Comparison of ENCODE assay signal across 10 cellular contexts in the genomic region with DNA sequence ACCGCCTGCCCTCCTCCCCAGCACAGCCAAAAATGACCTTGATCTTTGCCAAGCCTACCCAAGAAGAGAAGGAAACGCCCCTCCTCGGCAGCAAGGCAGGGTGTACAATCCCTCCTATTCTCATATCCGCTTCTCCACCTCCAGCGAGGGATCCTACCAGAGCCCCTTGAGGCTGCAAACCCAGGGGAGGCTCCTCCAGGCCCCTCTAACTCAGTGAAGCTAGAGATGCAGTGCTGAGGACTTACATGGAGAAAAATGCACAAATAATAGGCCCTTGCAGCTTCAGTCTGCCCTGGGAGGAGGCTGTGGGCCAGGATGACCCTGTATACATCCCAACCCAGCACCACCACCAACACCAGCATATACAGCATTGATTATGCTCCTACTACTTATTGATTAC. TPM values are rescaled to one million over a fixed set of nuclear protein-coding genes. Genes with fewer than 3 reads are reported as not detected.
DNase-seq lines count a peak whose midpoint lies in the region; ATAC-seq lines count a peak whose summit lies in the region.
"Had no signal": no experiment of that assay in that cellular context is flagged by ENCODE, and none has a peak within 500 bp of the region (broad histone marks: within the 10 kb centered on the region; RNA-seq: fewer than 3 reads in every experiment).

No MANE protein-coding gene starts in this region.

- peak overlapping the region; percentile 76; the same call in 1 of the 2 replicates for H3K4me3 ChIP-seq in iPS-18c (ENCODE audit: insufficient read depth, low read depth, low read length)
- H3K4me3 ChIP-seq: SK-N-MC had no signal

- H3K27me3 Mint-ChIP-seq in T-helper 1 cell treated with Interleukin-12 subunit alpha and Interleukin-12 subunit beta and Interleukin-4 antibody, amounts not matched to agents 30 μg/mL and 1 μg/mL, for 36 hours (ENCODE audit: low read depth): no peaks in the 10 kb centered on the region
- no peaks in the 10 kb centered on the region for H3K27me3 Mint-ChIP-seq in activated naive CD8-positive, alpha-beta T cell
- peaks cover 0 to 1% of the 10 kb centered on the region in 2 donors for H3K27me3 Mint-ChIP-seq in stimulated activated naive B cell treated with anti-CD40 and anti-IgM and Interleukin-4, amounts not matched to agents 10 μg/mL and 1 μg/mL and 100 μg/mL, for 72 hours

- peak; percentile 0 to 12 for ATAC-seq in stimulated activated naive B cell treated with anti-CD40 and anti-IgM and Interleukin-4, amounts not matched to agents 10 μg/mL and 1 μg/mL and 100 μg/mL, for 72 hours (replicated peaks)
- no peak for ATAC-seq in HG02642 (IDR thresholded peaks at IDR 0.05; ENCODE audit: poor library complexity, unreplicated experiment)

- H3K27ac Mint-ChIP-seq in T-helper 1 cell treated with Interleukin-12 subunit alpha and Interleukin-12 subunit beta and Interleukin-4 antibody, amounts not matched to agents 30 μg/mL and 1 μg/mL, for 36 hours: peak overlapping the region; percentile 77
- peak overlapping the region; percentile 83 for H3K27ac Mint-ChIP-seq in activated naive CD8-positive, alpha-beta T cell
- peak overlapping the region; percentile 82 for H3K27ac Mint-ChIP-seq in stimulated activated naive B cell treated with anti-CD40 and anti-IgM and Interleukin-4, amounts not matched to agents 10 μg/mL and 1 μg/mL and 100 μg/mL, for 72 hours

- H3K9me3 Mint-ChIP-seq in T-helper 1 cell treated with Interleukin-12 subunit alpha and Interleukin-12 subunit beta and Interleukin-4 antibody, amounts not matched to agents 30 μg/mL and 1 μg/mL, for 36 hours: no peaks in the 10 kb centered on the region
- H3K9me3 Mint-ChIP-seq in activated naive CD8-positive, alpha-beta T cell (ENCODE audit: low read depth): no peaks in the 10 kb centered on the region
- H3K9me3 Mint-ChIP-seq in stimulated activated naive B cell treated with anti-CD40 and anti-IgM and Interleukin-4, amounts not matched to agents 10 μg/mL and 1 μg/mL and 100 μg/mL, for 72 hours: no peaks in the 10 kb centered on the region

- no peaks in the 10 kb centered on the region for H3K9me3 ChIP-seq in iPS-18c (ENCODE audit: control insufficient read depth, insufficient read depth, low read length)

- peaks cover 2% of the 10 kb centered on the region for H3K36me3 Mint-ChIP-seq in T-helper 1 cell treated with Interleukin-12 subunit alpha and Interleukin-12 subunit beta and Interleukin-4 antibody, amounts not matched to agents 30 μg/mL and 1 μg/mL, for 36 hours (ENCODE audit: low read depth)
- no peaks in the 10 kb centered on the region for H3K36me3 Mint-ChIP-seq in activated naive CD8-positive, alpha-beta T cell
- no peaks in the 10 kb centered on the region for H3K36me3 Mint-ChIP-seq in stimulated activated naive B cell treated with anti-CD40 and anti-IgM and Interleukin-4, amounts not matched to agents 10 μg/mL and 1 μg/mL and 100 μg/mL, for 72 hours

- peaks cover 13% of the 10 kb centered on the region for H3K4me1 Mint-ChIP-seq in T-helper 1 cell treated with Interleukin-12 subunit alpha and Interleukin-12 subunit beta and Interleukin-4 antibody, amounts not matched to agents 30 μg/mL and 1 μg/mL, for 36 hours (ENCODE audit: low read depth)
- peaks cover 20% of the 10 kb centered on the region for H3K4me1 Mint-ChIP-seq in activated naive CD8-positive, alpha-beta T cell (ENCODE audit: low read depth)
- H3K4me1 Mint-ChIP-seq in stimulated activated naive B cell treated with anti-CD40 and anti-IgM and Interleukin-4, amounts not matched to agents 10 μg/mL and 1 μg/mL and 100 μg/mL, for 72 hours: peaks cover 22 to 47% of the 10 kb centered on the region in 2 donors

- peak overlapping the region; percentile 72 for H3K4me3 Mint-ChIP-seq in T-helper 1 cell treated with Interleukin-12 subunit alpha and Interleukin-12 subunit beta and Interleukin-4 antibody, amounts not matched to agents 30 μg/mL and 1 μg/mL, for 36 hours
- peak overlapping the region; percentile 80 for H3K4me3 Mint-ChIP-seq in activated naive CD8-positive, alpha-beta T cell
- H3K4me3 Mint-ChIP-seq in stimulated activated naive B cell treated with anti-CD40 and anti-IgM and Interleukin-4, amounts not matched to agents 10 μg/mL and 1 μg/mL and 100 μg/mL, for 72 hours: peak overlapping the region; percentile 77 to 81

- DNase-seq in T-helper 1 cell (no peak), DMS153 treated with DMSO at 0.1 percent for 48 hours (lab: John Stamatoyannopoulos, UW; ENCODE audit: unreplicated experiment) (no peak), HT-29 (ENCODE audit: low spot score) (no peak)
- DNase-seq in stimulated activated naive B cell treated with anti-CD40 and anti-IgM and Interleukin-4, amounts not matched to agents 10 μg/mL and 1 μg/mL and 100 μg/mL, for 72 hours: no peak
- DNase-seq: NCI-H2171 treated with DMSO at 0.1 percent for 48 hours had no signal

RNA-seq across cellular contexts. Expression of a gene that starts 46.9 kb away (rescaled TPM):
- total RNA-seq in HT-29 (2014; rRNA removed; shearing (Covaris generic)): not detected in 2 replicates
